27 cellular contexts compared by ENCODE assay signal in the genomic region with DNA sequence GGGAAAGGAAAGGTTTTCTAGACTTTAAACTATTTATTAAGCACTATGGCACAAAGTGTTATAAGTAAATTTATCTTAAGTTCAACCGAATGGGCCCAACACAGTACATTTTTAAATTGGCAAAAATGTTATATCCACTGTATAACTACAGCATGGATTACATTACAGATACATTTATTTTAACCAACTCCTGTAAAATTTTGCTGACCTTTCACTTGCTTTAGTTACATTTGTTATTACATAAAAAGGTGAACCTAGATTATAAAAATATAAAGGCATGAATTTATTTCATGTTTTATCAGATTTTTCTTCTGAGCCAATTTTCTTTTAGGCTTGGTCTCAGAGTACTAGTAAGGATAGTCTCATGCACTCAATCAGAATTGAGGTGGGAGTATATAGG.
"Had no signal": no experiment of that assay in that cellular context is flagged by ENCODE, and none has a peak within 500 bp of the region (broad histone marks: within the 10 kb centered on the region; RNA-seq: fewer than 3 reads in every experiment).

No MANE protein-coding gene starts in this region.

- H3K36me3 ChIP-seq: stomach, suprapubic skin, thoracic aorta, thyroid gland, tibial artery, tibial nerve, transverse colon, upper lobe of left lung, upper lobe of right lung, uterus, vagina had no signal

- ATAC-seq: stimulated activated effector memory CD8-positive, alpha-beta T cell treated with anti-CD3 and anti-CD28 coated beads, Interleukin-12 subunit alpha, Interleukin-12 subunit beta, amount 100 ng/mL, for 72 hours; stimulated activated memory B cell treated with anti-CD40 and anti-IgM and Interleukin-4, amounts not matched to agents 10 μg/mL and 1 μg/mL and 100 μg/mL, for 72 hours; stimulated activated naive B cell treated with anti-CD40 and anti-IgM and Interleukin-4, amounts not matched to agents 10 μg/mL and 1 μg/mL and 100 μg/mL, for 72 hours; stimulated activated naive CD8-positive, alpha-beta T cell treated with anti-CD3 and anti-CD28 coated beads, Interleukin-15, amount 100 ng/mL, for 72 hours; stimulated activated naive CD8-positive, alpha-beta T cell treated with anti-CD3 and anti-CD28 coated beads, Interleukin-15, Interleukin-2, amounts not matched to agents 100 U/mL and 50 U/mL, for 24 hours; upper lobe of right lung had no signal

- DNase-seq: stimulated activated CD4-positive, alpha-beta T cell treated with anti-CD3 and anti-CD28 coated beads, Interleukin-2, amount 100 ng/mL, for 48 hours; stimulated activated CD4-positive, alpha-beta T cell treated with anti-CD3 and anti-CD28 coated beads, Interleukin-4, amount 100 ng/mL, for 1 hour; stimulated activated CD4-positive, alpha-beta T cell treated with anti-CD3 and anti-CD28 coated beads, Interleukin-4, amount 100 ng/mL, for 24 hours; stimulated activated CD4-positive, alpha-beta T cell treated with anti-CD3 and anti-CD28 coated beads, Interleukin-4, amount 100 ng/mL, for 4 hours; stimulated activated CD8-positive, alpha-beta memory T cell treated with anti-CD3 and anti-CD28 coated beads, Interleukin-4, amount 100 ng/mL, for 48 hours; stimulated activated naive B cell treated with anti-CD40 and anti-IgM and Interleukin-4, amounts not matched to agents 10 μg/mL and 1 μg/mL and 100 μg/mL, for 72 hours; stimulated activated naive CD4-positive, alpha-beta T cell; stimulated activated naive CD4-positive, alpha-beta T cell treated with Interleukin-2 at 50 U/mL for 16 hours; stimulated activated naive CD8-positive, alpha-beta T cell treated with anti-CD3 and anti-CD28 coated beads, Interleukin-15, amount 100 ng/mL, for 72 hours; stimulated activated naive CD8-positive, alpha-beta T cell treated with anti-CD3 and anti-CD28 coated beads, Interleukin-15, Interleukin-2, amounts not matched to agents 100 U/mL and 50 U/mL, for 24 hours; stomach; substantia nigra; testis; thyroid gland; tibial artery; transverse colon; trophoblast cell; upper lobe of left lung; upper lobe of right lung; uterus had no signal

- H3K27ac ChIP-seq: stomach, suprapubic skin, testis, thoracic aorta, thyroid gland, tibial artery, tibial nerve, transverse colon, upper lobe of left lung, upper lobe of right lung, uterus, vagina had no signal

- H3K9me3 ChIP-seq: stomach, testis, thoracic aorta, thyroid gland, tibial artery, tibial nerve, transverse colon, upper lobe of left lung, upper lobe of right lung, uterus, vagina had no signal

- H3K27me3 ChIP-seq: stomach, suprapubic skin, testis, thyroid gland, tibial artery, tibial nerve, transverse colon, upper lobe of left lung, upper lobe of right lung, uterus, vagina had no signal

- FAIRE-seq: urothelium cell line had no signal

- H3K4me1 ChIP-seq: stomach, suprapubic skin, testis, thyroid gland, tibial artery, tibial nerve, transverse colon, upper lobe of left lung, upper lobe of right lung, uterus, vagina had no signal

- H3K4me3 ChIP-seq: stomach, suprapubic skin, testis, thoracic aorta, thyroid gland, tibial artery, tibial nerve, transverse colon, upper lobe of left lung, upper lobe of right lung, uterus, vagina had no signal
